Comparison of ENCODE assay signal across 12 cellular contexts in the genomic region with DNA sequence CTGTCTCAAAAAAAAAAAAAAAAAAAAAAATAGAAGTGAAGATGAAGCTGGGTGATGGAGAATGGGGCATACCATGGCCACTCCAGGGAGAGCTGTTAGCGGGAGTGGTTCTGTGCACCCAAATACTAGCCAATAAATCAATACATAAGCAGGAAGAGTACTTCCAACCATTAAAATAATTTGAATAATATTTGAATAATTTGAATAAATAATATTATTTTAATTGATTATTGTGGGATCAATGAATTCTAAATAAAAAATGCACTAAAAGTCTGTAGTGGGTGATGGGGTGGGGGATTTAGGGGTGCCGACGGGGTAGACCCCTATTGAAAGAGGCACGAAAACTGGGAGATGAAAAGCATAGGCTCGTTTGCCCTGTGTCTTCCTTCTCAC. TPM values are rescaled to one million over a fixed set of nuclear protein-coding genes. Genes with fewer than 3 reads are reported as not detected.
DNase-seq lines count a peak whose midpoint lies in the region; ATAC-seq and TF ChIP-seq lines count a peak whose summit lies in the region.
"Had no signal": no experiment of that assay in that cellular context is flagged by ENCODE, and none has a peak within 500 bp of the region (broad histone marks: within the 10 kb centered on the region; RNA-seq: fewer than 3 reads in every experiment).

No MANE protein-coding gene starts in this region.

- no peak overlapping the region for H3K14ac ChIP-seq in H9 (ENCODE audit: insufficient read depth, low read length)

- no peaks in the 10 kb centered on the region for H3K27me3 ChIP-seq in H9 (ENCODE audit: insufficient read depth, low read length)
- peaks cover 6% of the 10 kb centered on the region; the same call in 1 of the 2 replicates for H3K27me3 ChIP-seq in OCI-LY3 (ENCODE audit: low read depth, low read length)
- no peaks in the 10 kb centered on the region for H3K27me3 ChIP-seq in esophagus squamous epithelium
- H3K27me3 ChIP-seq in skeletal muscle satellite cell (ENCODE audit: control insufficient read depth, insufficient read depth, low read length): no peaks in the 10 kb centered on the region
- H3K27me3 ChIP-seq: suprapubic skin had no signal

- H3K9me3 Mint-ChIP-seq in H9: peaks cover 7 to 10% of the 10 kb centered on the region in 2 experiments; a peak in 4 of 5 replicates

- H2BK15ac ChIP-seq in H9 (ENCODE audit: low read depth, low read length): no peak overlapping the region

- H3K4me3 Mint-ChIP-seq in H9: no peak overlapping the region
- H3K4me3 Mint-ChIP-seq: activated CD4-positive, alpha-beta T cell treated with anti-CD3 and anti-CD28 coated beads for 36 hours; activated naive CD8-positive, alpha-beta T cell had no signal

- H2AK5ac ChIP-seq in H9 (ENCODE audit: insufficient read length, low read length): no peak overlapping the region

- peaks cover 22% of the 10 kb centered on the region for H3K27me3 Mint-ChIP-seq in H9 (ENCODE audit: low read depth)
- H3K27me3 Mint-ChIP-seq: activated naive CD8-positive, alpha-beta T cell; CD4-positive, alpha-beta memory T cell had no signal

- H3K9ac ChIP-seq in H9 (ENCODE audit: extremely low read depth, insufficient read length, low read length) (no peak overlapping the region), OCI-LY3 (ENCODE audit: low read length) (no peak overlapping the region), skeletal muscle satellite cell (ENCODE audit: low read depth, low read length) (no peak overlapping the region)

- H3K23me2 ChIP-seq in H9 (ENCODE audit: insufficient read length, low read depth, low read length, poor library complexity, severe bottlenecking): peaks cover 3% of the 10 kb centered on the region

- TF ChIP-seq POLR2A in esophagus squamous epithelium (IDR thresholded peaks at IDR 0.05): no peak

- no peak overlapping the region for H3K27ac ChIP-seq in H9 (ENCODE audit: insufficient read length, low read depth, low read length)
- H3K27ac ChIP-seq in OCI-LY3 (ENCODE audit: low read length): no peak overlapping the region
- peak overlapping the region in 3 of 4 donors; percentile 17 to 42 (median 34) for H3K27ac ChIP-seq in esophagus squamous epithelium
- H3K27ac ChIP-seq: cardiac muscle cell, suprapubic skin had no signal

- H3K79me1 ChIP-seq in H9 (ENCODE audit: insufficient read depth, low read depth, low read length, poor library complexity, severe bottlenecking): no peaks in the 10 kb centered on the region

- DNase-seq in H9: no peak
- no peak for DNase-seq in esophagus squamous epithelium (lab: John Stamatoyannopoulos, UW)
- no peak for DNase-seq in ACHN
- no peak for DNase-seq in AG08396 (ENCODE audit: low spot score)

- H2BK20ac ChIP-seq in H9 (ENCODE audit: low read depth, low read length, poor library complexity, severe bottlenecking): no peak overlapping the region

- TF ChIP-seq CTCF in H9 (conservative IDR thresholded peaks at IDR 0.05) (no peak), OCI-LY3 (IDR thresholded peaks at IDR 0.05; ENCODE audit: low read depth, low read length) (no peak), esophagus squamous epithelium (IDR thresholded peaks at IDR 0.05) (no peak)

- no peak overlapping the region for H3K18ac ChIP-seq in H9 (ENCODE audit: insufficient read length, low read depth, low read length)

- H3K4me2 ChIP-seq in H9 (ENCODE audit: insufficient read depth, insufficient read length, low read length) (peak overlapping the region; percentile 32), OCI-LY3 (ENCODE audit: low read length) (peak overlapping the region; percentile 85), skeletal muscle satellite cell (ENCODE audit: low read length) (peak overlapping the region; percentile 94)

- no peaks in the 10 kb centered on the region; a peak in 1 of 7 replicates for H3K36me3 Mint-ChIP-seq in H9 (ENCODE audit: insufficient read depth in 1 of 3, low read depth in 3 of 3)
- H3K36me3 Mint-ChIP-seq: activated naive CD8-positive, alpha-beta T cell; CD4-positive, alpha-beta memory T cell had no signal

- no peaks in the 10 kb centered on the region for H3K4me1 ChIP-seq in H9 (ENCODE audit: insufficient read depth, low read length)
- H3K4me1 ChIP-seq in OCI-LY3 (ENCODE audit: low read length): peaks cover 6% of the 10 kb centered on the region; the same call in 1 of the 2 replicates
- peaks cover 8 to 43% (median 36%) of the 10 kb centered on the region in 3 donors for H3K4me1 ChIP-seq in esophagus squamous epithelium
- H3K4me1 ChIP-seq in skeletal muscle satellite cell (ENCODE audit: control insufficient read depth, insufficient read depth, low read length): peaks cover 26% of the 10 kb centered on the region

- no peak overlapping the region for H3K56ac ChIP-seq in H9 (ENCODE audit: insufficient read length, low read depth, low read length)

- H3K9me3 ChIP-seq in H9 (ENCODE audit: control insufficient read depth, low read depth, low read length) (no peaks in the 10 kb centered on the region), OCI-LY3 (ENCODE audit: insufficient read depth, low read length) (peaks cover 8% of the 10 kb centered on the region; the same call in 1 of the 2 replicates), esophagus squamous epithelium (peaks cover 0 to 4% (median 0%) of the 10 kb centered on the region in 3 donors), skeletal muscle satellite cell (replicated peaks; ENCODE audit: low read length) (no peaks in the 10 kb centered on the region)
- H3K9me3 ChIP-seq: suprapubic skin had no signal

- WGBS in H9 (ENCODE audit: extremely low coverage, insufficient read length, low lambda C conversion rate): no CpG with 5 or more reads among the region's 5 CpGs
- 23% methylated on average over 5 of the region's 5 CpGs for WGBS in esophagus squamous epithelium, 2 donors

- H3K36me3 ChIP-seq in OCI-LY3 (replicated peaks; ENCODE audit: low read depth, low read length) (no peaks in the 10 kb centered on the region), esophagus squamous epithelium (no peaks in the 10 kb centered on the region), skeletal muscle satellite cell (ENCODE audit: insufficient read depth, low read length) (no peaks in the 10 kb centered on the region)
- H3K36me3 ChIP-seq: cardiac muscle cell, suprapubic skin had no signal

- no peak overlapping the region for H4K5ac ChIP-seq in H9 (ENCODE audit: insufficient read length, low read depth, low read length)

- peaks cover 3 to 6% of the 10 kb centered on the region in 2 experiments; a peak in 2 of 4 replicates for H3K4me1 Mint-ChIP-seq in H9
- H3K4me1 Mint-ChIP-seq: activated CD4-positive, alpha-beta T cell treated with anti-CD3 and anti-CD28 coated beads for 36 hours had no signal

- H3K4ac ChIP-seq in H9 (ENCODE audit: low read depth, low read length): no peak overlapping the region

- no peak overlapping the region for H4K91ac ChIP-seq in H9 (ENCODE audit: insufficient read length, low read depth, low read length)

- H3K27ac Mint-ChIP-seq in H9: no peak overlapping the region
- H3K27ac Mint-ChIP-seq: activated CD4-positive, alpha-beta T cell treated with anti-CD3 and anti-CD28 coated beads for 36 hours; activated naive CD8-positive, alpha-beta T cell had no signal

- H2BK120ac ChIP-seq in H9 (ENCODE audit: low read depth, low read length, poor library complexity, severe bottlenecking): no peak overlapping the region

- H4K8ac ChIP-seq in H9 (replicated peaks; ENCODE audit: insufficient read length, low read depth, low read length): no peak overlapping the region

- H4K20me1 ChIP-seq in H9 (ENCODE audit: control insufficient read depth, insufficient read depth, insufficient read length) (no peaks in the 10 kb centered on the region), OCI-LY3 (ENCODE audit: insufficient read depth, low read length) (no peaks in the 10 kb centered on the region)

- no peak overlapping the region for H3T11ph ChIP-seq in H9 (ENCODE audit: low read length)

- H2BK5ac ChIP-seq in H9 (ENCODE audit: insufficient read length, low read length): no peak overlapping the region

- intact Hi-C loops in esophagus squamous epithelium (cut with DNase I): loop anchor here (5.0 kb wide), 1 partner anchor 324 kb away; no protein-coding TSS in a partner anchor

- no peak overlapping the region for H2BK12ac ChIP-seq in H9 (ENCODE audit: insufficient read length, low read depth, low read length)

- ATAC-seq in HG03095 (IDR thresholded peaks at IDR 0.05; ENCODE audit: unreplicated experiment): no peak

- H3K4me3 ChIP-seq in OCI-LY3 (ENCODE audit: low read length) (peak overlapping the region; percentile 79), esophagus squamous epithelium (peak overlapping the region in 2 of 4 donors; percentile 31 to 58), skeletal muscle satellite cell (ENCODE audit: low read length) (no peak overlapping the region)
- H3K4me3 ChIP-seq: cardiac muscle cell had no signal

- no peak overlapping the region for H3K23ac ChIP-seq in H9 (ENCODE audit: insufficient read length, low read depth, low read length)

- no peaks in the 10 kb centered on the region for H3K79me2 ChIP-seq in H9 (ENCODE audit: insufficient read depth, low read length)
- H3K79me2 ChIP-seq in OCI-LY3 (ENCODE audit: low read length): no peaks in the 10 kb centered on the region

- H2AFZ ChIP-seq in H9 (ENCODE audit: low read length): no peak overlapping the region
- H2AFZ ChIP-seq in OCI-LY3 (ENCODE audit: low read depth, low read length): no peak overlapping the region

- in situ Hi-C loops in ACHN (cut with HindIII; ENCODE audit: low pct_ligation_motif_present, low pct_unique_long_range_greater_than_20kb, low sequenced_read_pairs): no loop called here

RNA-seq across cellular contexts. Expression of a gene that starts 41.4 kb away (rescaled TPM):
- 48.2 and 49.7 TPM in 2 replicates for total RNA-seq in H9 (2021)
- 10 to 100 TPM; 17.1 to 60.5 (median 39.7) TPM for total RNA-seq in esophagus squamous epithelium
- total RNA-seq in skeletal muscle satellite cell (2012; rRNA removed): 7.4 and 10.9 TPM in 2 replicates

Comparison
In these comparisons a context has a peak if more than half of its experiments do, and no peak if none do; other contexts are left out.
1. H3K27ac ChIP-seq: peak in esophagus squamous epithelium (3 of 4); none in H9 (single experiment) and OCI-LY3 (single experiment).
2. H3K4me2 ChIP-seq: peak in every context shown above with its lines; median percentile 94 in skeletal muscle satellite cell; 85 in OCI-LY3; 32 in H9.